In the genomic region with DNA sequence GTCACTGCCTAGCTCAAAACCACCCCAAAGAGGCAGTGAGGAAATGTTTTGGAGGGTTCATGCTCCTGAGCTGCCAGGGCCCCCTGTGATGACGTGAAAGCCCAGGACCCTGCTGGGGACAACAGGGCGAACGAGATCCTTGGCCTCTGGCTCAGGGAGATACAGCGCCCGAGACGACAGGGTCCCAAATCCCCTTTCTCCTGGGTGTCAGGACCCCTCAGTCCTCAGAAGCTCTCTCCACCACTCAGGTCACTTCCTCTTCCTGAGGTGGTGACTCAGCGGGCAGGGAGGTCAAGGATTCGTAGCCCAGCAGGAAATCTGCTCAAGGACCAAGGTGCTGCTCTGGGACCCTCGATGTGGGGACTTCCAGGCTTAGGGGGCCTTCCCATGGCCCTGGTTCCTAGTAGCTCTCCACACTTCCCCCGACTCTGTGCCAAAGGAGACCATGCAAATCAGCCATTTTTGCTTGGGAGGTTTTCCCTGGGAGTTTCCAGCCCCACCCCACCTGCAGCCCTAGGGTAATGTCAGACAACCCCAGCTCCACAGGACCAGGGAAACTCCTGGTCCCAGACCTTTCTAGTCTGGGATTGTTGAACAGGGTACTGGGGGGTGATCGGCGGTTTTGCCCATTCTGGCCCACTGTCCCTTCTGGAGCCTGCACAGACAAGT, we compare ENCODE assay signal across 8 cellular contexts. TPM values are rescaled to one million over a fixed set of nuclear protein-coding genes. Genes with fewer than 3 reads are reported as not detected.
DNase-seq lines count a peak whose midpoint lies in the region; TF ChIP-seq lines count a peak whose summit lies in the region.

No MANE protein-coding gene starts in this region.

- no peak for TF ChIP-seq CTCF in suprapubic skin (IDR thresholded peaks at IDR 0.05)

- H3K4me1 Mint-ChIP-seq in T-helper 1 cell treated with Interleukin-12 subunit alpha and Interleukin-12 subunit beta and Interleukin-4 antibody, amounts not matched to agents 30 μg/mL and 1 μg/mL, for 36 hours (ENCODE audit: low read depth), result peaks cover 59% of the 10 kb centered on the region
- peaks cover 86% of the 10 kb centered on the region for H3K4me1 Mint-ChIP-seq in activated CD4-positive, alpha-beta memory T cell treated with anti-CD3 and anti-CD28 coated beads for 36 hours (ENCODE audit: low read depth)

- no peaks in the 10 kb centered on the region for H3K9me3 Mint-ChIP-seq in T-helper 1 cell treated with Interleukin-12 subunit alpha and Interleukin-12 subunit beta and Interleukin-4 antibody, amounts not matched to agents 30 μg/mL and 1 μg/mL, for 36 hours
- no peaks in the 10 kb centered on the region for H3K9me3 Mint-ChIP-seq in activated CD4-positive, alpha-beta memory T cell treated with anti-CD3 and anti-CD28 coated beads for 36 hours

- no peak for TF ChIP-seq EP300 in suprapubic skin (IDR thresholded peaks at IDR 0.05)

- POLR2A ChIA-PET in activated CD4-positive, alpha-beta memory T cell treated with anti-CD3 and anti-CD28 coated beads for 36 hours (lab: Charles Lee), result interaction anchor here (1.4 to 6.4 kb wide), 7 partner anchors 10 to 190 kb away, joined by 4 to 56 read pairs (median 9); partner anchors contain the start of genes BCL9L, CENATAC, CXCR5 and DDX6

- DNase-seq in T-helper 1 cell (no peak), suprapubic skin (ENCODE audit: low spot score in 2 of 2) (no peak), NCI-H1092 treated with DMSO at 0.1 percent for 48 hours (lab: John Stamatoyannopoulos, UW) (no peak), pons (ENCODE audit: low spot score) (no peak), NCI-H2171 treated with DMSO at 0.1 percent for 48 hours (lab: John Stamatoyannopoulos, UW) (no peak)
- DNase-seq in activated CD4-positive, alpha-beta memory T cell treated with anti-CD3 and anti-CD28 coated beads for 36 hours, result peak; percentile 48

- no peak for TF ChIP-seq POLR2A in suprapubic skin (IDR thresholded peaks at IDR 0.05)

- H3K4me1 ChIP-seq in iPS-20b (ENCODE audit: insufficient read depth, low read length), result peaks cover 60% of the 10 kb centered on the region
- peaks cover 100% of the 10 kb centered on the region for H3K4me1 ChIP-seq in suprapubic skin

- CTCF ChIA-PET in activated CD4-positive, alpha-beta memory T cell treated with anti-CD3 and anti-CD28 coated beads for 36 hours (lab: Charles Lee), result interaction anchor here (0.5 to 15.0 kb wide), 8 partner anchors 17 to 304 kb away, joined by 3 to 311 read pairs (median 5); partner anchors contain the start of genes BCL9L and UPK2

- intact Hi-C loops in activated CD4-positive, alpha-beta memory T cell treated with anti-CD3 and anti-CD28 coated beads for 36 hours (cut with micrococcal nuclease), result no loop called here

- H3K4me3 Mint-ChIP-seq in T-helper 1 cell treated with Interleukin-12 subunit alpha and Interleukin-12 subunit beta and Interleukin-4 antibody, amounts not matched to agents 30 μg/mL and 1 μg/mL, for 36 hours, result peak overlapping the region; percentile 57
- H3K4me3 Mint-ChIP-seq in activated CD4-positive, alpha-beta memory T cell treated with anti-CD3 and anti-CD28 coated beads for 36 hours, result peak overlapping the region; percentile 75

- H3K27me3 ChIP-seq in iPS-20b (ENCODE audit: insufficient read depth, low read length) (no peaks in the 10 kb centered on the region), suprapubic skin (no peaks in the 10 kb centered on the region)

- H3K36me3 Mint-ChIP-seq in T-helper 1 cell treated with Interleukin-12 subunit alpha and Interleukin-12 subunit beta and Interleukin-4 antibody, amounts not matched to agents 30 μg/mL and 1 μg/mL, for 36 hours (ENCODE audit: low read depth), result peaks cover 18% of the 10 kb centered on the region
- peaks cover 8% of the 10 kb centered on the region for H3K36me3 Mint-ChIP-seq in activated CD4-positive, alpha-beta memory T cell treated with anti-CD3 and anti-CD28 coated beads for 36 hours

- peak overlapping the region; percentile 82; the same call in 1 of the 2 replicates for H3K9ac ChIP-seq in iPS-20b (ENCODE audit: low read depth, low read length)

- no peaks in the 10 kb centered on the region for H3K9me3 ChIP-seq in iPS-20b (ENCODE audit: insufficient read depth, low read depth, low read length)
- no peaks in the 10 kb centered on the region for H3K9me3 ChIP-seq in suprapubic skin

- H3K4me3 ChIP-seq in iPS-20b (ENCODE audit: low read length), result peak overlapping the region; percentile 70
- H3K4me3 ChIP-seq in suprapubic skin, result peak overlapping the region; percentile 38

- H3K36me3 ChIP-seq in iPS-20b (ENCODE audit: insufficient read depth, low read depth, low read length) (peaks cover 4% of the 10 kb centered on the region; the same call in 1 of the 2 replicates), suprapubic skin (peaks cover 2% of the 10 kb centered on the region)

- H3K27ac Mint-ChIP-seq in T-helper 1 cell treated with Interleukin-12 subunit alpha and Interleukin-12 subunit beta and Interleukin-4 antibody, amounts not matched to agents 30 μg/mL and 1 μg/mL, for 36 hours, result peak overlapping the region; percentile 89
- H3K27ac Mint-ChIP-seq in activated CD4-positive, alpha-beta memory T cell treated with anti-CD3 and anti-CD28 coated beads for 36 hours, result peak overlapping the region; percentile 100

- H3K27ac ChIP-seq in iPS-20b (ENCODE audit: low read length) (peak overlapping the region; percentile 87), suprapubic skin (peak overlapping the region; percentile 96)

- H3K27me3 Mint-ChIP-seq in T-helper 1 cell treated with Interleukin-12 subunit alpha and Interleukin-12 subunit beta and Interleukin-4 antibody, amounts not matched to agents 30 μg/mL and 1 μg/mL, for 36 hours (ENCODE audit: low read depth), result no peaks in the 10 kb centered on the region
- no peaks in the 10 kb centered on the region for H3K27me3 Mint-ChIP-seq in activated CD4-positive, alpha-beta memory T cell treated with anti-CD3 and anti-CD28 coated beads for 36 hours

- 34% methylated on average over 6 of the region's 12 CpGs for WGBS in suprapubic skin

RNA-seq across cellular contexts. Expression of gene BCL9L, which starts 12.8 kb away (rescaled TPM):
- total RNA-seq in activated CD4-positive, alpha-beta memory T cell treated with anti-CD3 and anti-CD28 coated beads for 36 hours, result 10 to 100 TPM; 28.2 to 31.8 TPM
- total RNA-seq in suprapubic skin, result 10 to 100 TPM; 50.0 to 58.9 (median 56.3) TPM

RNA-seq across cellular contexts. Expression of gene CXCR5, which starts 29.2 kb away (rescaled TPM):
- 10 to 100 TPM; 28.0 to 28.3 TPM for total RNA-seq in activated CD4-positive, alpha-beta memory T cell treated with anti-CD3 and anti-CD28 coated beads for 36 hours
- total RNA-seq in suprapubic skin, result not detected

RNA-seq across cellular contexts. Expression of gene UPK2, which starts 43.2 kb away (rescaled TPM):
- total RNA-seq in activated CD4-positive, alpha-beta memory T cell treated with anti-CD3 and anti-CD28 coated beads for 36 hours, result not detected
- not detected for total RNA-seq in suprapubic skin

RNA-seq across cellular contexts. Expression of gene FOXR1, which starts 58.7 kb away (rescaled TPM):
- not detected for total RNA-seq in activated CD4-positive, alpha-beta memory T cell treated with anti-CD3 and anti-CD28 coated beads for 36 hours
- not detected for total RNA-seq in suprapubic skin

Comparison
In these comparisons a context has a peak if more than half of its experiments do, and no peak if none do; other contexts are left out.
1. RNA of gene CXCR5, which starts 29.2 kb away (total RNA-seq): 28.0 to 28.3 TPM in activated CD4-positive, alpha-beta memory T cell treated with anti-CD3 and anti-CD28 coated beads for 36 hours; not detected in suprapubic skin; every median in the first group is over 10 times any median in the second.